In genomic region chr11:124900464-124900863, GRCh38 we compare ENCODE assay signal across 1 cellular context.
TF ChIP-seq lines count a peak whose summit lies in the region.

No MANE protein-coding gene starts in this region.

TF ChIP-seq in IMR-90, 13 proteins besides CTCF, POLR2A, EP300 and RAD21:
- peak; percentile 86 for TF ChIP-seq FOS (IDR thresholded peaks at IDR 0.05; ENCODE audit: low read depth, low read length)
- TF ChIP-seq BHLHE40 (IDR thresholded peaks at IDR 0.05; ENCODE audit: low read depth, low read length): peak; percentile 53; the same call in 1 of the 2 replicates
- no peak for TF ChIP-seq CHD1 (IDR thresholded peaks at IDR 0.05; ENCODE audit: low read depth, low read length)
- TF ChIP-seq RCOR1 (IDR thresholded peaks at IDR 0.05; ENCODE audit: insufficient replicate concordance, low read length): peak; percentile 71
